In genomic region chr1:87792094-87792493, GRCh38 we compare ENCODE assay signal across 1 cellular context.
TF ChIP-seq lines count a peak whose summit lies in the region.

No MANE protein-coding gene starts in this region.

TF ChIP-seq in HepG2, 621 proteins besides CTCF, POLR2A, EP300 and RAD21 (continued from another document):
- TF ChIP-seq ZNF235 (CRISPR knock-in tag; IDR thresholded peaks at IDR 0.05; ENCODE audit: borderline replicate concordance), result no peak
- TF ChIP-seq SIX1 (CRISPR knock-in tag; IDR thresholded peaks at IDR 0.05; ENCODE audit: borderline replicate concordance), result peak; percentile 74; the same call in 1 of the 2 replicates
TF ChIP-seq in HepG2: peak in this region for 2.
